In the genomic region with DNA sequence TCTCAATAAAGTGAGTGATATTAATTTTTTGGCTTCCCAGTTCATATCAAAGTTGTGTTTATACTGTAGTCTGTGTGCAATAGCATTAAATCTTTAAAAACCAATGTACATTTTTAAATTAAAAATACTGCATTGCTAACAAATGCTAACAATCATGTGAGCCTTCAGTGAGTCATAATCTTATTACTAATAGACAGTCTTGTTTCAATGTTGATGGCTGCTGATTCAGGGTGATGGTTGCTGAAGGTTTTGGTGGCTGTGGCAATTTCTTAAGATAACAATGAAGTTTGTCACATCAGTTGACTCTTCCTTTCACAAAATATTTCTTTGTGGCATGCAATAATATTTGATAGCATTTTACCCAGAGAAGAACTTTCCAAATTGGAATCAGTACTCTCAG, we compare ENCODE assay signal across 1 cellular context.
TF ChIP-seq lines count a peak whose summit lies in the region.

No MANE protein-coding gene starts in this region.

TF ChIP-seq in IMR-90, 13 proteins besides CTCF, POLR2A, EP300 and RAD21:
- TF ChIP-seq BHLHE40 (IDR thresholded peaks at IDR 0.05; ENCODE audit: low read depth, low read length): 0 out of 2 replicates have a peak, but pooled peaks have one; percentile 21
- TF ChIP-seq RFX5 (IDR thresholded peaks at IDR 0.05; ENCODE audit: low read depth, low read length): no peak
- no peak for TF ChIP-seq NFE2L2 (IDR thresholded peaks at IDR 0.05; ENCODE audit: low read depth, low read length)
- TF ChIP-seq SMC3 (IDR thresholded peaks at IDR 0.05; ENCODE audit: low read depth, low read length): no peak
- no peak for TF ChIP-seq MXI1 (IDR thresholded peaks at IDR 0.05; ENCODE audit: borderline replicate concordance, low read depth, low read length)
- TF ChIP-seq, protein P1, sequence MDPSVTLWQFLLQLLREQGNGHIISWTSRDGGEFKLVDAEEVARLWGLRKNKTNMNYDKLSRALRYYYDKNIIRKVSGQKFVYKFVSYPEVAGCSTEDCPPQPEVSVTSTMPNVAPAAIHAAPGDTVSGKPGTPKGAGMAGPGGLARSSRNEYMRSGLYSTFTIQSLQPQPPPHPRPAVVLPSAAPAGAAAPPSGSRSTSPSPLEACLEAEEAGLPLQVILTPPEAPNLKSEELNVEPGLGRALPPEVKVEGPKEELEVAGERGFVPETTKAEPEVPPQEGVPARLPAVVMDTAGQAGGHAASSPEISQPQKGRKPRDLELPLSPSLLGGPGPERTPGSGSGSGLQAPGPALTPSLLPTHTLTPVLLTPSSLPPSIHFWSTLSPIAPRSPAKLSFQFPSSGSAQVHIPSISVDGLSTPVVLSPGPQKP (IDR thresholded peaks at IDR 0.05; ENCODE audit: borderline replicate concordance, low read depth, low read length): no peak
- TF ChIP-seq MAFK (IDR thresholded peaks at IDR 0.05; ENCODE audit: low read depth, low read length): no peak
- TF ChIP-seq MAZ (IDR thresholded peaks at IDR 0.05; ENCODE audit: borderline replicate concordance, low read depth, low read length): no peak
- peak; percentile 28; the same call in 1 of the 2 replicates for TF ChIP-seq FOS (IDR thresholded peaks at IDR 0.05; ENCODE audit: low read depth, low read length)
- peak; percentile 45; the same call in 1 of the 2 replicates for TF ChIP-seq CEBPB (IDR thresholded peaks at IDR 0.05; ENCODE audit: low read depth, low read length)
- no peak for TF ChIP-seq RCOR1 (IDR thresholded peaks at IDR 0.05; ENCODE audit: insufficient replicate concordance, low read length)
- no peak for TF ChIP-seq CHD1 (IDR thresholded peaks at IDR 0.05; ENCODE audit: low read depth, low read length)
- no peak for TF ChIP-seq USF2 (IDR thresholded peaks at IDR 0.05; ENCODE audit: low read depth, low read length)
